Comparison of ENCODE assay signal across 21 cellular contexts in genomic region chr6:163744256-163744925, GRCh38.
"Had no signal": no experiment of that assay in that cellular context is flagged by ENCODE, and none has a peak within 500 bp of the region (broad histone marks: within the 10 kb centered on the region; RNA-seq: fewer than 3 reads in every experiment).

No MANE protein-coding gene starts in this region.

- ATAC-seq: HepG2, K562, Panc1, PC-3, SK-N-SH treated with all-trans-retinoic acid at 6 μM for 48 hours had no signal

- DNase-seq: Kasumi-1, MM.1S, NCI-H1105, NCI-H1417, NCI-H1436 treated with DMSO at 0.1 percent for 48 hours, NCI-H1694, NCI-H187 treated with DMSO at 0.1 percent for 48 hours, NCI-H2081, NCI-H2107, NCI-H2227 treated with DMSO at 0.1 percent for 48 hours, NCI-H69, NCI-H774, PC-3, SHP77 treated with DMSO at 0.1 percent for 48 hours, SJCRH30 had no signal

- H3K9ac ChIP-seq: KMS-11 had no signal

- H3K27ac ChIP-seq: KMS-11, RWPE1 had no signal

- H3K36me3 ChIP-seq: SJCRH30 had no signal

- H3K4me3 ChIP-seq: K562, SJCRH30 had no signal

- H3K4me2 ChIP-seq: KMS-11 had no signal

- H3K27me3 ChIP-seq: SJCRH30 had no signal

- H3K9me3 ChIP-seq: SJCRH30 had no signal
